Comparison of ENCODE assay signal across 14 cellular contexts in genomic region chr19:3976495-3977241, GRCh38. TPM values are rescaled to one million over a fixed set of nuclear protein-coding genes. Genes with fewer than 3 reads are reported as not detected.
DNase-seq lines count a peak whose midpoint lies in the region; ATAC-seq and TF ChIP-seq lines count a peak whose summit lies in the region.
"Had no signal": no experiment of that assay in that cellular context is flagged by ENCODE, and none has a peak within 500 bp of the region (broad histone marks: within the 10 kb centered on the region; RNA-seq: fewer than 3 reads in every experiment).

No MANE protein-coding gene starts in this region.

- no peak overlapping the region for H3K9ac ChIP-seq in HCT116 (ENCODE audit: low read length)

- peaks cover 54% of the 10 kb centered on the region; the same call in 1 of the 2 replicates for H4K20me1 ChIP-seq in HCT116 (ENCODE audit: insufficient read depth)

- no peak overlapping the region for H3K4me3 ChIP-seq in Caco-2 (ENCODE audit: low read depth, low read length)
- H3K4me3 ChIP-seq in HCT116 (replicated peaks in 1 of 2; ENCODE audit: low read depth in 1 of 2, low read length in 2 of 2): no peak overlapping the region
- H3K4me3 ChIP-seq in esophagus muscularis mucosa: no peak overlapping the region
- H3K4me3 ChIP-seq in WERI-Rb-1 (ENCODE audit: low read depth, low read length): no peak overlapping the region
- no peak overlapping the region for H3K4me3 ChIP-seq in vagina
- H3K4me3 ChIP-seq: SJSA1, tibial artery had no signal

- no peak overlapping the region for H3K27ac Mint-ChIP-seq in Caco-2 (ENCODE audit: unreplicated experiment)

- H3K9me3 ChIP-seq in Caco-2 (no peaks in the 10 kb centered on the region), HCT116 (ENCODE audit: control insufficient read depth in 1 of 2, insufficient read depth in 1 of 2, low read depth in 1 of 2, low read length in 2 of 2) (no peaks in the 10 kb centered on the region), esophagus muscularis mucosa (no peaks in the 10 kb centered on the region), WERI-Rb-1 (ENCODE audit: severe bottlenecking) (no peaks in the 10 kb centered on the region), vagina (no peaks in the 10 kb centered on the region)
- H3K9me3 ChIP-seq: SJSA1, tibial artery had no signal

- 95% methylated on average over 18 of the region's 29 CpGs for WGBS in esophagus muscularis mucosa

- peak overlapping the region; percentile 32; the same call in 1 of the 2 replicates for H3K27ac ChIP-seq in HCT116 (ENCODE audit: low read depth, low read length)
- H3K27ac ChIP-seq in esophagus muscularis mucosa (replicated peaks in 1 of 4): peak overlapping the region in 1 of 4 donors; percentile 65
- no peak overlapping the region for H3K27ac ChIP-seq in WERI-Rb-1
- no peak overlapping the region for H3K27ac ChIP-seq in vagina
- H3K27ac ChIP-seq: SJSA1 had no signal

- RAD21 ChIA-PET in HCT116 (lab: Charles Lee; ENCODE audit: low non-redundant PET in 1 of 2, low total read pairs in 2 of 2, uncharacterized antibody in 2 of 2, unreplicated experiment in 2 of 2): no interaction called here

- POLR2A ChIA-PET in Caco-2 (lab: Charles Lee): interaction anchor here (0.5 to 0.6 kb wide), 2 partner anchors 8 to 11 kb away, joined by 3 to 8 read pairs; partner anchors contain the start of gene EEF2
- POLR2A ChIA-PET in HCT116 (lab: Charles Lee): interaction anchor here (0.5 to 1.5 kb wide), 2 partner anchors 9 to 161 kb away, joined by 3 to 9 read pairs; partner anchors contain the start of gene EEF2

- H3K4me2 ChIP-seq in HCT116 (ENCODE audit: low read length): no peak overlapping the region

- TF ChIP-seq RAD21 in HCT116 (IDR thresholded peaks at IDR 0.05; ENCODE audit: low read depth): no peak

- no peaks in the 10 kb centered on the region for H3K4me1 Mint-ChIP-seq in Caco-2 (ENCODE audit: low read depth, unreplicated experiment)

- peak overlapping the region; percentile 37 for H3K4me3 Mint-ChIP-seq in Caco-2 (ENCODE audit: unreplicated experiment)
- H3K4me3 Mint-ChIP-seq: immature natural killer cell had no signal

- TF ChIP-seq EP300 in esophagus muscularis mucosa (IDR thresholded peaks at IDR 0.05): no peak

- H3K27me3 ChIP-seq in Caco-2 (replicated peaks; ENCODE audit: control insufficient read depth, insufficient read depth, low read length) (no peaks in the 10 kb centered on the region), HCT116 (ENCODE audit: insufficient read depth, low read length) (no peaks in the 10 kb centered on the region), esophagus muscularis mucosa (no peaks in the 10 kb centered on the region), WERI-Rb-1 (ENCODE audit: insufficient read depth, low read depth, severe bottlenecking) (no peaks in the 10 kb centered on the region), vagina (no peaks in the 10 kb centered on the region)
- H3K27me3 ChIP-seq: SJSA1, tibial artery had no signal

- H3K9me3 Mint-ChIP-seq in Caco-2 (ENCODE audit: unreplicated experiment): no peaks in the 10 kb centered on the region
- H3K9me3 Mint-ChIP-seq: immature natural killer cell had no signal

- TSS peak; percentile 25 for BruUV-seq in Caco-2 (replicated peaks; lab: Mats Ljungman, UMichigan)
- TSS peak; percentile 30 for BruUV-seq in HCT116 (replicated peaks; lab: Mats Ljungman, UMichigan)

- no peak overlapping the region for H2AFZ ChIP-seq in HCT116 (ENCODE audit: low read depth, low read length, poor library complexity, severe bottlenecking)

- DNase-seq in Caco-2 (no peak), HCT116 (ENCODE audit: low read depth, low spot score) (no peak), astrocyte of the hippocampus (ENCODE audit: low read depth, low spot score) (peak; percentile 85), myocyte (ENCODE audit: low read depth) (peak; percentile 83), esophagus muscularis mucosa (ENCODE audit: extremely low spot score) (no peak), WERI-Rb-1 (no peak), vagina (ENCODE audit: extremely low spot score in 2 of 2) (no peak)
- DNase-seq: amniotic stem cell, EL, NCI-H2171 had no signal

- CTCF ChIA-PET in Caco-2 (lab: Charles Lee) (interaction anchor here (0.5 kb wide), 1 partner anchor 68 kb away, joined by 3 read pairs; no protein-coding TSS in a partner anchor), HCT116 (lab: Charles Lee) (no interaction called here)

- TF ChIP-seq CTCF in Caco-2 (IDR thresholded peaks at IDR 0.05; ENCODE audit: insufficient read depth in 1 of 2, low read depth in 1 of 2, low read length in 1 of 2, severe bottlenecking in 1 of 2, unreplicated experiment in 1 of 2): no peak
- TF ChIP-seq CTCF in HCT116 (IDR thresholded peaks at IDR 0.05 in 2 of 3, conservative IDR thresholded peaks at IDR 0.05 in 1 of 3; ENCODE audit: borderline replicate concordance in 1 of 3, insufficient read depth in 1 of 3, low read depth in 2 of 3, low read length in 2 of 3): no peak
- no peak for TF ChIP-seq CTCF in esophagus muscularis mucosa (IDR thresholded peaks at IDR 0.05)
- no peak for TF ChIP-seq CTCF in WERI-Rb-1 (IDR thresholded peaks at IDR 0.05; ENCODE audit: low read depth, low read length)
- no peak for TF ChIP-seq CTCF in vagina (IDR thresholded peaks at IDR 0.05)

- peaks cover 29% of the 10 kb centered on the region for H3K36me3 ChIP-seq in Caco-2 (ENCODE audit: control insufficient read depth, insufficient read depth, low read length)
- peaks cover 53 to 63% of the 10 kb centered on the region in 2 experiments for H3K36me3 ChIP-seq in HCT116 (ENCODE audit: control insufficient read depth in 1 of 2, insufficient read depth in 2 of 2, low read length in 2 of 2)
- peaks cover 60 to 74% (median 68%) of the 10 kb centered on the region in 4 donors for H3K36me3 ChIP-seq in esophagus muscularis mucosa
- H3K36me3 ChIP-seq in WERI-Rb-1: peaks cover 69% of the 10 kb centered on the region
- H3K36me3 ChIP-seq in vagina: peaks cover 3 to 62% of the 10 kb centered on the region in 2 donors

- ATAC-seq in HCT116: peak; percentile 6; the same call in 1 of the 2 replicates

- intact Hi-C loops in Caco-2 (cut with micrococcal nuclease; ENCODE audit: unreplicated experiment): no loop called here
- intact Hi-C loops in HCT116 (cut with micrococcal nuclease): no loop called here
- intact Hi-C loops in esophagus muscularis mucosa (cut with DNase I): loop anchor here (10.0 kb wide), 1 partner anchor 212 kb away; the partner anchor contains the start of genes APBA3 and MRPL54
- intact Hi-C loops in vagina (cut with DNase I): no loop called here

- no peak for TF ChIP-seq POLR2A in HCT116 (IDR thresholded peaks at IDR 0.05; ENCODE audit: borderline replicate concordance, extremely low read depth, insufficient read depth, insufficient read length)
- TF ChIP-seq POLR2A in esophagus muscularis mucosa (IDR thresholded peaks at IDR 0.05; ENCODE audit: low read depth): no peak
- no peak for TF ChIP-seq POLR2A in vagina (IDR thresholded peaks at IDR 0.05)

- no peaks in the 10 kb centered on the region for H3K4me1 ChIP-seq in Caco-2
- peaks cover 0 to 10% of the 10 kb centered on the region in 2 experiments; a peak in 2 of 4 replicates for H3K4me1 ChIP-seq in HCT116 (ENCODE audit: control insufficient read depth in 1 of 2, insufficient read depth in 2 of 2, low read length in 2 of 2)
- peaks cover 3 to 28% (median 15%) of the 10 kb centered on the region in 4 donors for H3K4me1 ChIP-seq in esophagus muscularis mucosa
- H3K4me1 ChIP-seq in vagina: no peaks in the 10 kb centered on the region
- H3K4me1 ChIP-seq: SJSA1 had no signal

- H3K79me2 ChIP-seq in HCT116 (ENCODE audit: insufficient read depth, low read length): peaks cover 65% of the 10 kb centered on the region

- no peaks in the 10 kb centered on the region for H3K9me2 ChIP-seq in HCT116 (ENCODE audit: insufficient read depth)

- peaks cover 69% of the 10 kb centered on the region for H3K36me3 Mint-ChIP-seq in Caco-2 (ENCODE audit: insufficient read depth, unreplicated experiment)

- no peaks in the 10 kb centered on the region for H3K27me3 Mint-ChIP-seq in Caco-2 (ENCODE audit: insufficient read depth, unreplicated experiment)

TF ChIP-seq in HCT116, 20 proteins besides CTCF, POLR2A, EP300 and RAD21 (continues in another document):
- no peak for TF ChIP-seq EZH2phosphoT487 (IDR thresholded peaks at IDR 0.05; ENCODE audit: borderline replicate concordance)
- no peak for TF ChIP-seq CEBPB (IDR thresholded peaks at IDR 0.05; ENCODE audit: low read depth)
- TF ChIP-seq YY1 (IDR thresholded peaks at IDR 0.05; ENCODE audit: extremely low read depth, insufficient replicate concordance, low read depth, low read length): no peak
- no peak for TF ChIP-seq SRF (IDR thresholded peaks at IDR 0.05; ENCODE audit: low read depth)

RNA-seq across cellular contexts. Expression of gene DAPK3, which starts 5.8 kb away (rescaled TPM):
- total RNA-seq in Caco-2 (2022) (58.6 and 66.4 TPM in 2 replicates), HCT116 (2021; ENCODE audit: unreplicated experiment) (54.8 TPM), myocyte (193 and 269 TPM in 2 replicates), esophagus muscularis mucosa (100 to 1,000 TPM; 140 to 226 (median 212) TPM), vagina (62.4 TPM)
- 48.0 and 62.1 TPM in 2 replicates for polyA plus RNA-seq in HCT116 (2012)
- polyA plus RNA-seq in myocyte (2012): 177 TPM

RNA-seq across cellular contexts. Expression of gene EEF2, which starts 8.6 kb away (rescaled TPM):
- total RNA-seq in Caco-2 (2022): 2,154 and 2,157 TPM in 2 replicates
- total RNA-seq in HCT116 (2021; ENCODE audit: unreplicated experiment): 3,796 TPM
- polyA plus RNA-seq in HCT116 (2012): 3,320 and 3,735 TPM in 2 replicates
- 2,539 and 2,715 TPM in 2 replicates for total RNA-seq in myocyte
- polyA plus RNA-seq in myocyte (2012): 2,426 TPM
- 1,000 to 10,000 TPM; 2,280 to 3,286 (median 2,635) TPM for total RNA-seq in esophagus muscularis mucosa
- total RNA-seq in vagina: 1,702 TPM

RNA-seq across cellular contexts. Expression of gene PIAS4, which starts 30.9 kb away (rescaled TPM):
- total RNA-seq in Caco-2 (2022) (43.3 and 45.7 TPM in 2 replicates), HCT116 (2021; ENCODE audit: unreplicated experiment) (28.4 TPM), myocyte (18.0 and 22.2 TPM in 2 replicates), esophagus muscularis mucosa (10 to 100 TPM; 16.6 to 34.1 (median 24.8) TPM), vagina (14.0 TPM)
- polyA plus RNA-seq in HCT116 (2012): 15.6 and 19.9 TPM in 2 replicates
- 19.8 TPM for polyA plus RNA-seq in myocyte (2012)

RNA-seq across cellular contexts. Expression of gene NMRK2, which starts 43.8 kb away (rescaled TPM):
- total RNA-seq in Caco-2 (2022): not detected in 2 replicates
- not detected for total RNA-seq in HCT116 (2021; ENCODE audit: unreplicated experiment)
- not detected in 2 replicates for polyA plus RNA-seq in HCT116 (2012)
- 31.9 and 75.7 TPM in 2 replicates for total RNA-seq in myocyte
- 3.1 TPM for polyA plus RNA-seq in myocyte (2012)
- 1 to 10 TPM in 1 of 4 donors, under 1 TPM in 2, not detected in 1; 0.39 to 2.1 (median 0.69) TPM for total RNA-seq in esophagus muscularis mucosa
- total RNA-seq in vagina: not detected
- total RNA-seq: HT-29, SJSA1 had no signal
- polyA plus RNA-seq: immature natural killer cell had no signal

Comparison
In these comparisons a context has a peak if more than half of its experiments do, and no peak if none do; other contexts are left out.
1. DNase-seq: peak in astrocyte of the hippocampus (single experiment) and myocyte (single experiment); none in Caco-2 (0 of 2), HCT116 (single experiment), esophagus muscularis mucosa (single experiment), WERI-Rb-1 (single experiment) and vagina (0 of 2).